Comparison of ENCODE assay signal across 1 cellular context in genomic region chr1:154627247-154628121, GRCh38.
TF ChIP-seq lines count a peak whose summit lies in the region.

No MANE protein-coding gene starts in this region.

TF ChIP-seq in K562, 482 proteins besides CTCF, POLR2A, EP300 and RAD21 (continued from another document and continues in another):
- peak; percentile 69; the same call in 1 of the 2 replicates for TF ChIP-seq JUN (IDR thresholded peaks at IDR 0.05; ENCODE audit: borderline replicate concordance, low read depth, low read length)
- TF ChIP-seq JUN (CRISPR knock-in tag; IDR thresholded peaks at IDR 0.05; ENCODE audit: borderline replicate concordance), result no peak
- TF ChIP-seq POLR2AphosphoS5 (IDR thresholded peaks at IDR 0.05; ENCODE audit: control insufficient read depth, insufficient read depth, low read depth, low read length), result peak; percentile 66; the same call in 1 of the 2 replicates
- TF ChIP-seq PHF8 (IDR thresholded peaks at IDR 0.05; ENCODE audit: borderline replicate concordance, low read length), result peak; percentile 84
- TF ChIP-seq ZNF699 (CRISPR knock-in tag; IDR thresholded peaks at IDR 0.05; ENCODE audit: insufficient replicate concordance), result no peak
- peak; percentile 92 for TF ChIP-seq RBFOX2 (IDR thresholded peaks at IDR 0.05; ENCODE audit: low read depth, low read length)
- peak; percentile 90 for TF ChIP-seq L3MBTL2 (IDR thresholded peaks at IDR 0.05)
- peak; percentile 25; the same call in 1 of the 2 replicates for TF ChIP-seq ZBTB17 (CRISPR knock-in tag; IDR thresholded peaks at IDR 0.05)
- TF ChIP-seq PRDM10 (IDR thresholded peaks at IDR 0.05; ENCODE audit: partially characterized antibody), result peak; percentile 25
- TF ChIP-seq ATF4 (CRISPR knock-in tag; IDR thresholded peaks at IDR 0.05), result peak; percentile 50; the same call in 1 of the 2 replicates
- TF ChIP-seq CBFA2T3 (IDR thresholded peaks at IDR 0.05), result peak; percentile 21; the same call in 1 of the 2 replicates
- peak; percentile 65 for TF ChIP-seq ELF1 (tag; IDR thresholded peaks at IDR 0.05)
- peak; percentile 87 to 91 for TF ChIP-seq MNT (conservative IDR thresholded peaks at IDR 0.05)
- TF ChIP-seq EP400 (IDR thresholded peaks at IDR 0.05), result peak; percentile 92
- TF ChIP-seq POLR2G (IDR thresholded peaks at IDR 0.05; ENCODE audit: low read depth, low read length), result peak; percentile 97
- no peak for TF ChIP-seq COPS2 (conservative IDR thresholded peaks at IDR 0.05)
- no peak for TF ChIP-seq CBX8 (IDR thresholded peaks at IDR 0.05; ENCODE audit: borderline replicate concordance, extremely low read depth, low read depth, low read length, poor library complexity, severe bottlenecking)
- TF ChIP-seq POLR3A (IDR thresholded peaks at IDR 0.05; ENCODE audit: borderline replicate concordance, extremely low read depth, insufficient read depth, insufficient read length), result no peak
- peak; percentile 90 for TF ChIP-seq CBX1 (IDR thresholded peaks at IDR 0.05; ENCODE audit: low read depth)
- peak; percentile 88 for TF ChIP-seq CHAMP1 (IDR thresholded peaks at IDR 0.05)
- TF ChIP-seq HMGN3 (IDR thresholded peaks at IDR 0.05; ENCODE audit: borderline replicate concordance, extremely low read depth, insufficient read length, low read depth, low read length), result peak; percentile 73
- peak; percentile 75 for TF ChIP-seq CBFA2T2 (conservative IDR thresholded peaks at IDR 0.05)
- peak; percentile 93 for TF ChIP-seq USF1 (CRISPR knock-in tag; IDR thresholded peaks at IDR 0.05)
- no peak for TF ChIP-seq HOXB6 (CRISPR knock-in tag; IDR thresholded peaks at IDR 0.05; ENCODE audit: borderline replicate concordance)
- peak; percentile 73 for TF ChIP-seq KLF16 (IDR thresholded peaks at IDR 0.05)
- peak in 2 of 3 experiments; percentile 43 to 44 for TF ChIP-seq YY1 (IDR thresholded peaks at IDR 0.05; ENCODE audit: borderline replicate concordance in 1 of 3, control insufficient read depth in 1 of 3, extremely low read depth in 1 of 3, insufficient read depth in 3 of 3, insufficient read length in 1 of 3, insufficient replicate concordance in 2 of 3, low read depth in 1 of 3, low read length in 2 of 3)
- peak; percentile 99 for TF ChIP-seq CREM (IDR thresholded peaks at IDR 0.05; ENCODE audit: low read depth)
- peak; percentile 76; the same call in 1 of the 2 replicates for TF ChIP-seq TFAP4 (CRISPR knock-in tag; IDR thresholded peaks at IDR 0.05; ENCODE audit: borderline replicate concordance)
- TF ChIP-seq NCOR1 (IDR thresholded peaks at IDR 0.05), result 0 out of 2 replicates have a peak, but pooled peaks have one; percentile 45
- 0 out of 2 replicates have a peak, but pooled peaks have one; percentile 22 for TF ChIP-seq ZNF134 (CRISPR knock-in tag; conservative IDR thresholded peaks at IDR 0.05)
- TF ChIP-seq THAP12 (CRISPR knock-in tag; IDR thresholded peaks at IDR 0.05), result 0 out of 2 replicates have a peak, but pooled peaks have one; percentile 13
- TF ChIP-seq SRF (CRISPR knock-in tag; IDR thresholded peaks at IDR 0.05), result peak in 1 of 2 experiments; percentile 84; a peak in 1 of 4 replicates
- TF ChIP-seq HNRNPLL (IDR thresholded peaks at IDR 0.05; ENCODE audit: low read depth, low read length, poor library complexity, severe bottlenecking), result peak; percentile 93
- no peak for TF ChIP-seq MEF2A (IDR thresholded peaks at IDR 0.05; ENCODE audit: control insufficient read depth, low read depth, low read length)
- peak; percentile 59; the same call in 1 of the 2 replicates for TF ChIP-seq SMARCA4 (IDR thresholded peaks at IDR 0.05)
- TF ChIP-seq NFRKB (IDR thresholded peaks at IDR 0.05; ENCODE audit: low read depth), result no peak
- TF ChIP-seq ATF3 (IDR thresholded peaks at IDR 0.05), result peak; percentile 77
- TF ChIP-seq ATF3 (CRISPR knock-in tag; conservative IDR thresholded peaks at IDR 0.05), result peak; percentile 41; the same call in 1 of the 2 replicates
- TF ChIP-seq KDM5B (IDR thresholded peaks at IDR 0.05; ENCODE audit: insufficient replicate concordance, low read depth, low read length), result peak; percentile 90
- peak; percentile 96 for TF ChIP-seq ZNF316 (IDR thresholded peaks at IDR 0.05)
- TF ChIP-seq LCOR (CRISPR knock-in tag; IDR thresholded peaks at IDR 0.05), result peak; percentile 78
- no peak for TF ChIP-seq ID3 (CRISPR knock-in tag; IDR thresholded peaks at IDR 0.05)
- peak; percentile 70 for TF ChIP-seq ID3 (tag; IDR thresholded peaks at IDR 0.05)
- no peak for TF ChIP-seq ARHGAP35 (IDR thresholded peaks at IDR 0.05; ENCODE audit: partially characterized antibody)
- 0 out of 2 replicates have a peak, but pooled peaks have one; percentile 56 for TF ChIP-seq GTF2E2 (tag; IDR thresholded peaks at IDR 0.05)
- TF ChIP-seq DPF2 (IDR thresholded peaks at IDR 0.05), result 0 out of 2 replicates have a peak, but pooled peaks have one; percentile 39
- 0 out of 2 replicates have a peak, but pooled peaks have one; percentile 57 for TF ChIP-seq POLR2H (tag; IDR thresholded peaks at IDR 0.05; ENCODE audit: low read depth)
- TF ChIP-seq ZNF444 (CRISPR knock-in tag; IDR thresholded peaks at IDR 0.05), result peak; percentile 92
- TF ChIP-seq KDM1A (IDR thresholded peaks at IDR 0.05), result peak in 1 of 2 experiments; percentile 93; a peak in 2 of 4 replicates
- TF ChIP-seq MTA3 (IDR thresholded peaks at IDR 0.05; ENCODE audit: borderline replicate concordance), result peak; percentile 90; the same call in 1 of the 2 replicates
- TF ChIP-seq CHD1 (IDR thresholded peaks at IDR 0.05; ENCODE audit: low read length), result no peak
- TF ChIP-seq MLLT1 (IDR thresholded peaks at IDR 0.05), result peak in 1 of 2 experiments; percentile 90; a peak in 3 of 4 replicates
- TF ChIP-seq DIDO1 (tag; IDR thresholded peaks at IDR 0.05; ENCODE audit: low read depth), result peak; percentile 97
- no peak for TF ChIP-seq STAT5A (IDR thresholded peaks at IDR 0.05; ENCODE audit: borderline replicate concordance, low read length)
